Comparison of ENCODE assay signal across 19 cellular contexts in genomic region chr1:180947901-180948311, GRCh38.
"Had no signal": no experiment of that assay in that cellular context is flagged by ENCODE, and none has a peak within 500 bp of the region (broad histone marks: within the 10 kb centered on the region; RNA-seq: fewer than 3 reads in every experiment).

No MANE protein-coding gene starts in this region.

- H3K27me3 ChIP-seq: neutrophil, testis, upper lobe of right lung had no signal

- H3K4me1 ChIP-seq: left ventricle myocardium inferior, testis, upper lobe of right lung had no signal

- ATAC-seq: activated CD4-positive, CD25-positive, alpha-beta regulatory T cell treated with anti-CD3 and anti-CD28 coated beads, Interleukin-2, amount 50 U/mL, for 24 hours; esophagus mucosa; mucosa of descending colon; naive thymus-derived CD4-positive, alpha-beta T cell; upper lobe of right lung had no signal

- H3K9me3 ChIP-seq: left ventricle myocardium inferior, mucosa of descending colon, neutrophil, testis, upper lobe of right lung had no signal

- H3K4me3 ChIP-seq: left ventricle myocardium inferior, mucosa of descending colon, skin epidermis, testis, upper lobe of right lung had no signal

- H3K4me1 Mint-ChIP-seq: memory B cell had no signal

- H3K27ac Mint-ChIP-seq: activated naive CD8-positive, alpha-beta T cell treated with anti-CD3 and anti-CD28 coated beads, Interleukin-2, amount 10 ng/mL, durations not matched to agents 7 days and 5 days; memory B cell; naive thymus-derived CD4-positive, alpha-beta T cell; stimulated activated naive CD8-positive, alpha-beta T cell treated with anti-CD3 and anti-CD28 coated beads, Interleukin-15, Interleukin-2, amounts not matched to agents 100 ng/mL and 50 ng/mL, for 24 hours; T-helper 2 cell treated with Interferon-gamma antibody and Interleukin-4, amounts not matched to agents 5 μg/mL and 100 μg/mL, for 36 hours had no signal

- H3K27ac ChIP-seq: left ventricle myocardium inferior, neutrophil, testis, upper lobe of right lung had no signal

- H3K4me3 Mint-ChIP-seq: activated naive CD8-positive, alpha-beta T cell treated with anti-CD3 and anti-CD28 coated beads, Interleukin-2, amount 10 ng/mL, durations not matched to agents 7 days and 5 days; memory B cell; stimulated activated naive CD8-positive, alpha-beta T cell treated with anti-CD3 and anti-CD28 coated beads, Interleukin-15, Interleukin-2, amounts not matched to agents 100 ng/mL and 50 ng/mL, for 24 hours; T-helper 2 cell treated with Interferon-gamma antibody and Interleukin-4, amounts not matched to agents 5 μg/mL and 100 μg/mL, for 36 hours had no signal

- FAIRE-seq: bronchial epithelial cell, endometrium had no signal

- H3K27me3 Mint-ChIP-seq: activated naive CD8-positive, alpha-beta T cell treated with anti-CD3 and anti-CD28 coated beads, Interleukin-2, amount 10 ng/mL, durations not matched to agents 7 days and 5 days; memory B cell; stimulated activated naive CD8-positive, alpha-beta T cell treated with anti-CD3 and anti-CD28 coated beads, Interleukin-15, Interleukin-2, amounts not matched to agents 100 ng/mL and 50 ng/mL, for 24 hours had no signal

- DNase-seq: activated CD4-positive, alpha-beta T cell treated with anti-CD3 and anti-CD28 coated beads, Interleukin-2, amount 50 U/mL, for 1 hour; activated naive CD4-positive, alpha-beta T cell; activated naive CD8-positive, alpha-beta T cell treated with anti-CD3 and anti-CD28 coated beads, Interleukin-2, amount 10 ng/mL, durations not matched to agents 7 days and 5 days; activated T-cell treated with anti-CD3 and anti-CD28 coated beads for 4 hours; hippocampal formation; left ventricle myocardium inferior; mucosa of descending colon; naive thymus-derived CD4-positive, alpha-beta T cell; testis; upper lobe of right lung had no signal
